Comparison of ENCODE assay signal across 23 cellular contexts in the genomic region with DNA sequence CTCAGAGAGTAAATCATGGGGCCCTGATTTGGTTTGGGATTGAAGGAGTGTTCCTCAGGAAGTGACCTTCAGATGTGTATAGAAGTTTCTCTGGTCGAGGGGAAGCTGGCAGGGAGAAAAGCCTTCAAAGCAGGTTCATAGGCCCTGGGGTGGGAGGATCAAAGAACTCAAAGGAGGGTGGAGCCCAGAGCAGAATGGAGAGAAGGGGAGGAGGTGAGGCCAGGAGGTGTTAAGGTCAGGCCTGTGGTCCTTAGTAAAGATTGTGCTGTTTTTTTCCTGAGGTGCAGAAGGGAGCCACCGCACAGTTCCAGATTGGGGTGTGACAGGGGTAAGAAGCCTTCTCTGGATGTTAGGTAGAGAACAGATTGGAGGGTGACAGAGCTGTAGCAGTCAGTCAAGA. TPM values are rescaled to one million over a fixed set of nuclear protein-coding genes. Genes with fewer than 3 reads are reported as not detected.
DNase-seq lines count a peak whose midpoint lies in the region; TF ChIP-seq lines count a peak whose summit lies in the region.
"Had no signal": no experiment of that assay in that cellular context is flagged by ENCODE, and none has a peak within 500 bp of the region (broad histone marks: within the 10 kb centered on the region; RNA-seq: fewer than 3 reads in every experiment).

No MANE protein-coding gene starts in this region.

- H3K27ac Mint-ChIP-seq in CD4-positive, alpha-beta memory T cell = peak overlapping the region in 6 of 7 donors; percentile 48 to 87 (median 80)
- peak overlapping the region; percentile 35 for H3K27ac Mint-ChIP-seq in activated naive CD8-positive, alpha-beta T cell treated with anti-CD3 and anti-CD28 coated beads for 36 hours
- peak overlapping the region; percentile 62 for H3K27ac Mint-ChIP-seq in nephron progenitor cell
- H3K27ac Mint-ChIP-seq: progenitor cell of endocrine pancreas; stimulated activated memory B cell treated with anti-CD40 and anti-IgM and Interleukin-4, amounts not matched to agents 10 μg/mL and 1 μg/mL and 100 μg/mL, for 72 hours had no signal

- no peak overlapping the region for H3K27ac ChIP-seq in CD4-positive, alpha-beta memory T cell (ENCODE audit: low read depth, low read length)
- H3K27ac ChIP-seq in spleen = peak overlapping the region in 3 of 8 donors; percentile 13 to 46 (median 17)
- H3K27ac ChIP-seq: brain microvascular endothelial cell, colonic mucosa, thyroid gland had no signal

- CTCF ChIA-PET in CD4-positive, alpha-beta memory T cell (lab: Charles Lee; ENCODE audit: partially characterized antibody) = interaction anchor here (1.9 kb wide), 1 partner anchor 9 kb away, joined by 5 read pairs; the partner anchor contains the start of gene CFAP251

- H3K4me3 ChIP-seq in CD4-positive, alpha-beta memory T cell (ENCODE audit: low read length in 2 of 2) = no peak overlapping the region
- H3K4me3 ChIP-seq in H7 (ENCODE audit: insufficient read depth, low read depth, low read length) = no peak overlapping the region
- H3K4me3 ChIP-seq in spleen = no peak overlapping the region
- H3K4me3 ChIP-seq: colonic mucosa, thyroid gland had no signal

- TF ChIP-seq CTCF in nephron progenitor cell (IDR thresholded peaks at IDR 0.05) = no peak
- no peak for TF ChIP-seq CTCF in spleen (IDR thresholded peaks at IDR 0.05 in 8 of 11, conservative IDR thresholded peaks at IDR 0.05 in 3 of 11)

- intact Hi-C loops in CD4-positive, alpha-beta memory T cell (cut with micrococcal nuclease) = no loop called here
- intact Hi-C loops in spleen (cut with DNase I; ENCODE audit: low total_unique reads) = no loop called here

- H3K36me3 ChIP-seq in CD4-positive, alpha-beta memory T cell (ENCODE audit: insufficient read depth, low read length) = peaks cover 22% of the 10 kb centered on the region
- H3K36me3 ChIP-seq in H7 (replicated peaks; ENCODE audit: control insufficient read depth, insufficient read depth, low read length) (peaks cover 2% of the 10 kb centered on the region), spleen (peaks cover 0 to 99% (median 70%) of the 10 kb centered on the region in 6 donors)
- H3K36me3 ChIP-seq: colonic mucosa had no signal

- POLR2A ChIA-PET in CD4-positive, alpha-beta memory T cell (lab: Charles Lee; ENCODE audit: partially characterized antibody) = interaction anchor here (1.0 kb wide), 1 partner anchor 10 kb away, joined by 3 read pairs; no protein-coding TSS in a partner anchor

- no peaks in the 10 kb centered on the region for H3K27me3 Mint-ChIP-seq in CD4-positive, alpha-beta memory T cell
- H3K27me3 Mint-ChIP-seq in activated naive CD8-positive, alpha-beta T cell treated with anti-CD3 and anti-CD28 coated beads for 36 hours = no peaks in the 10 kb centered on the region
- H3K27me3 Mint-ChIP-seq in nephron progenitor cell (ENCODE audit: low read depth, poor library complexity) = no peaks in the 10 kb centered on the region
- H3K27me3 Mint-ChIP-seq: IgD-negative memory B cell; progenitor cell of endocrine pancreas; stimulated activated memory B cell treated with anti-CD40 and anti-IgM and Interleukin-4, amounts not matched to agents 10 μg/mL and 1 μg/mL and 100 μg/mL, for 72 hours had no signal

- H3K27me3 ChIP-seq in CD4-positive, alpha-beta memory T cell (ENCODE audit: insufficient read depth, low read length) = no peaks in the 10 kb centered on the region
- H3K27me3 ChIP-seq in H7 (ENCODE audit: control insufficient read depth, insufficient read depth, low read length) (no peaks in the 10 kb centered on the region), spleen (replicated peaks in 1 of 7) (no peaks in the 10 kb centered on the region)
- H3K27me3 ChIP-seq: brain microvascular endothelial cell, colonic mucosa, thyroid gland had no signal

- 57 to 66% (median 62%) methylated on average over 2 of the region's 2 CpGs for WGBS in spleen, 5 donors

- H3K9me3 ChIP-seq in CD4-positive, alpha-beta memory T cell (ENCODE audit: control insufficient read depth in 1 of 2, low read length in 2 of 2) = no peaks in the 10 kb centered on the region
- no peaks in the 10 kb centered on the region for H3K9me3 ChIP-seq in spleen
- H3K9me3 ChIP-seq: colonic mucosa, thyroid gland had no signal

- H3K4me1 Mint-ChIP-seq in CD4-positive, alpha-beta memory T cell = peaks cover 12 to 14% (median 13%) of the 10 kb centered on the region in 4 donors
- H3K4me1 Mint-ChIP-seq in activated naive CD8-positive, alpha-beta T cell treated with anti-CD3 and anti-CD28 coated beads for 36 hours = peaks cover 13% of the 10 kb centered on the region
- peaks cover 6% of the 10 kb centered on the region for H3K4me1 Mint-ChIP-seq in nephron progenitor cell
- H3K4me1 Mint-ChIP-seq: nephron had no signal

- H3K9me3 Mint-ChIP-seq in CD4-positive, alpha-beta memory T cell = no peaks in the 10 kb centered on the region
- peaks cover 2% of the 10 kb centered on the region for H3K9me3 Mint-ChIP-seq in activated naive CD8-positive, alpha-beta T cell treated with anti-CD3 and anti-CD28 coated beads for 36 hours
- peaks cover 3% of the 10 kb centered on the region for H3K9me3 Mint-ChIP-seq in nephron progenitor cell
- H3K9me3 Mint-ChIP-seq: IgD-negative memory B cell; nephron; stimulated activated memory B cell treated with anti-CD40 and anti-IgM and Interleukin-4, amounts not matched to agents 10 μg/mL and 1 μg/mL and 100 μg/mL, for 72 hours had no signal

- H3K4me3 Mint-ChIP-seq in CD4-positive, alpha-beta memory T cell = no peak overlapping the region
- no peak overlapping the region for H3K4me3 Mint-ChIP-seq in activated naive CD8-positive, alpha-beta T cell treated with anti-CD3 and anti-CD28 coated beads for 36 hours
- no peak overlapping the region for H3K4me3 Mint-ChIP-seq in nephron progenitor cell
- H3K4me3 Mint-ChIP-seq: IgD-negative memory B cell; nephron; stimulated activated memory B cell treated with anti-CD40 and anti-IgM and Interleukin-4, amounts not matched to agents 10 μg/mL and 1 μg/mL and 100 μg/mL, for 72 hours had no signal

- TF ChIP-seq POLR2A in spleen (IDR thresholded peaks at IDR 0.05) = no peak

- peaks cover 34 to 49% of the 10 kb centered on the region in 2 donors for H3K36me3 Mint-ChIP-seq in CD4-positive, alpha-beta memory T cell
- peaks cover 26% of the 10 kb centered on the region for H3K36me3 Mint-ChIP-seq in activated naive CD8-positive, alpha-beta T cell treated with anti-CD3 and anti-CD28 coated beads for 36 hours
- peaks cover 62% of the 10 kb centered on the region for H3K36me3 Mint-ChIP-seq in nephron progenitor cell (ENCODE audit: low read depth)

- no peak for DNase-seq in CD4-positive, alpha-beta memory T cell
- DNase-seq in H7 (peak; percentile 5), nephron progenitor cell (no peak), spleen (no peak), NCI-H1417 (lab: John Stamatoyannopoulos, UW) (no peak), midbrain (lab: John Stamatoyannopoulos, UW) (no peak)
- no peak for DNase-seq in activated naive CD8-positive, alpha-beta T cell treated with anti-CD3 and anti-CD28 coated beads for 36 hours
- DNase-seq: activated CD4-positive, alpha-beta T cell treated with anti-CD3 and anti-CD28 coated beads for 48 hours; activated T-cell treated with anti-CD3 and anti-CD28 coated beads, Interleukin-2, amount 50 U/mL, for 1 hour; AML-193; brain microvascular endothelial cell; colonic mucosa; left colon; NCI-H1694 treated with DMSO at 0.1 percent for 48 hours; NCI-H774; Right ventricle myocardium superior; SW 1271; thyroid gland had no signal

- H3K4me1 ChIP-seq in CD4-positive, alpha-beta memory T cell (ENCODE audit: insufficient read depth, low read length) = peaks cover 14% of the 10 kb centered on the region
- H3K4me1 ChIP-seq in spleen = peaks cover 0 to 6% (median 0%) of the 10 kb centered on the region in 6 donors
- H3K4me1 ChIP-seq: colonic mucosa, thyroid gland had no signal

RNA-seq across cellular contexts. Expression of gene CFAP251, which starts 9.7 kb away (rescaled TPM):
- total RNA-seq in CD4-positive, alpha-beta memory T cell = under 1 TPM; 0.23 to 0.44 TPM
- under 1 TPM in 1 of 2 donors, not detected in 1; 0.21 TPM for polyA plus RNA-seq in CD4-positive, alpha-beta memory T cell
- total RNA-seq in H7 (2014; rRNA removed; shearing (Covaris generic)) = 0.15 and 0.24 TPM in 2 replicates
- total RNA-seq in activated naive CD8-positive, alpha-beta T cell treated with anti-CD3 and anti-CD28 coated beads for 36 hours = 1 to 10 TPM; 1.3 to 1.8 TPM
- 10 to 100 TPM in 1 of 7 donors, 1 to 10 TPM in 6; 3.0 to 10.5 (median 6.1) TPM for total RNA-seq in spleen
- polyA plus RNA-seq in spleen = 1 to 10 TPM; 1.3 to 2.7 (median 1.7) TPM
- polyA plus RNA-seq: IgD-negative memory B cell had no signal

RNA-seq across cellular contexts. Expression of gene PSMD9, which starts 20.1 kb away (rescaled TPM):
- total RNA-seq in CD4-positive, alpha-beta memory T cell = 10 to 100 TPM; 41.4 to 42.7 TPM
- 100 to 1,000 TPM in 1 of 2 donors, 10 to 100 TPM in 1; 93.2 to 111 TPM for polyA plus RNA-seq in CD4-positive, alpha-beta memory T cell
- 39.2 and 61.2 TPM in 2 replicates for total RNA-seq in H7 (2014; rRNA removed; shearing (Covaris generic))
- total RNA-seq in activated naive CD8-positive, alpha-beta T cell treated with anti-CD3 and anti-CD28 coated beads for 36 hours = 10 to 100 TPM; 64.3 to 68.5 TPM
- 10 to 100 TPM; 32.4 to 56.7 (median 43.6) TPM for total RNA-seq in spleen
- 10 to 100 TPM; 29.6 to 62.6 (median 49.6) TPM for polyA plus RNA-seq in spleen

RNA-seq across cellular contexts. Expression of gene HPD, which starts 50.0 kb away (rescaled TPM):
- not detected for total RNA-seq in CD4-positive, alpha-beta memory T cell
- not detected for polyA plus RNA-seq in CD4-positive, alpha-beta memory T cell
- 0.80 and 1.1 TPM in 2 replicates for total RNA-seq in H7 (2014; rRNA removed; shearing (Covaris generic))
- not detected for total RNA-seq in activated naive CD8-positive, alpha-beta T cell treated with anti-CD3 and anti-CD28 coated beads for 36 hours
- 1 to 10 TPM in 4 of 7 donors, under 1 TPM in 2, not detected in 1; 0.57 to 2.8 (median 1.7) TPM for total RNA-seq in spleen
- 1 to 10 TPM in 1 of 3 donors, under 1 TPM in 2; 0.78 to 1.5 (median 0.86) TPM for polyA plus RNA-seq in spleen
- total RNA-seq: OCI-LY7, progenitor cell of endocrine pancreas had no signal
- polyA plus RNA-seq: IgD-negative memory B cell had no signal
